In genomic region chr17:75181110-75181509, GRCh38 we compare ENCODE assay signal across 1 cellular context.
TF ChIP-seq lines count a peak whose summit lies in the region.

No MANE protein-coding gene starts in this region.

TF ChIP-seq in H1, 55 proteins besides CTCF, POLR2A, EP300 and RAD21:
- no peak for TF ChIP-seq MAX (IDR thresholded peaks at IDR 0.05)
- TF ChIP-seq HDAC2 (IDR thresholded peaks at IDR 0.05; ENCODE audit: borderline replicate concordance in 1 of 2, low read depth in 2 of 2, low read length in 2 of 2), result no peak
- no peak for TF ChIP-seq EGR1 (IDR thresholded peaks at IDR 0.05; ENCODE audit: borderline replicate concordance, low read depth, low read length)
- no peak for TF ChIP-seq KDM4A (IDR thresholded peaks at IDR 0.05; ENCODE audit: low read depth, low read length, severe bottlenecking)
- TF ChIP-seq NANOG (IDR thresholded peaks at IDR 0.05; ENCODE audit: insufficient read depth, low read depth, low read length, poor library complexity, severe bottlenecking), result no peak
- TF ChIP-seq, protein P1, sequence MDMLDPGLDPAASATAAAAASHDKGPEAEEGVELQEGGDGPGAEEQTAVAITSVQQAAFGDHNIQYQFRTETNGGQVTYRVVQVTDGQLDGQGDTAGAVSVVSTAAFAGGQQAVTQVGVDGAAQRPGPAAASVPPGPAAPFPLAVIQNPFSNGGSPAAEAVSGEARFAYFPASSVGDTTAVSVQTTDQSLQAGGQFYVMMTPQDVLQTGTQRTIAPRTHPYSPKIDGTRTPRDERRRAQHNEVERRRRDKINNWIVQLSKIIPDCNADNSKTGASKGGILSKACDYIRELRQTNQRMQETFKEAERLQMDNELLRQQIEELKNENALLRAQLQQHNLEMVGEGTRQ (IDR thresholded peaks at IDR 0.05; ENCODE audit: low read length), result no peak
- no peak for TF ChIP-seq TBP (IDR thresholded peaks at IDR 0.05; ENCODE audit: low read depth, low read length)
- no peak for TF ChIP-seq KDM5A (IDR thresholded peaks at IDR 0.05; ENCODE audit: low read length)
- no peak for TF ChIP-seq MAFK (IDR thresholded peaks at IDR 0.05; ENCODE audit: low read depth, low read length)
- no peak for TF ChIP-seq ZNF274 (IDR thresholded peaks at IDR 0.05; ENCODE audit: borderline replicate concordance, extremely low read depth, low read length)
- TF ChIP-seq SRF (IDR thresholded peaks at IDR 0.05; ENCODE audit: low read depth, low read length), result no peak
- no peak for TF ChIP-seq CHD1 (IDR thresholded peaks at IDR 0.05; ENCODE audit: low read depth, low read length)
- no peak for TF ChIP-seq TCF12 (IDR thresholded peaks at IDR 0.05; ENCODE audit: low read depth, low read length)
- TF ChIP-seq SIRT6 (IDR thresholded peaks at IDR 0.05; ENCODE audit: low read length), result no peak
- TF ChIP-seq, protein P2, sequence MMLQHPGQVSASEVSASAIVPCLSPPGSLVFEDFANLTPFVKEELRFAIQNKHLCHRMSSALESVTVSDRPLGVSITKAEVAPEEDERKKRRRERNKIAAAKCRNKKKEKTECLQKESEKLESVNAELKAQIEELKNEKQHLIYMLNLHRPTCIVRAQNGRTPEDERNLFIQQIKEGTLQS (IDR thresholded peaks at IDR 0.05; ENCODE audit: insufficient read depth, low read depth, low read length), result no peak
- TF ChIP-seq ASH2L (IDR thresholded peaks at IDR 0.05; ENCODE audit: low read length), result no peak
- TF ChIP-seq CBX5 (IDR thresholded peaks at IDR 0.05; ENCODE audit: low read depth, low read length), result no peak
- TF ChIP-seq SIN3A (conservative IDR thresholded peaks at IDR 0.05 in 1 of 2, IDR thresholded peaks at IDR 0.05 in 1 of 2; ENCODE audit: low read depth in 1 of 2, low read length in 2 of 2), result no peak
- no peak for TF ChIP-seq GTF2F1 (IDR thresholded peaks at IDR 0.05; ENCODE audit: borderline replicate concordance, low read depth, low read length)
- no peak for TF ChIP-seq SP1 (IDR thresholded peaks at IDR 0.05; ENCODE audit: low read depth, low read length)
